Comparison of ENCODE assay signal across 17 cellular contexts in genomic region chr13:100872761-100873160, GRCh38.
DNase-seq lines count a peak whose midpoint lies in the region; ATAC-seq and TF ChIP-seq lines count a peak whose summit lies in the region.
"Had no signal": no experiment of that assay in that cellular context is flagged by ENCODE, and none has a peak within 500 bp of the region (broad histone marks: within the 10 kb centered on the region; RNA-seq: fewer than 3 reads in every experiment).

No MANE protein-coding gene starts in this region.

- H3K9ac ChIP-seq in neural progenitor cell = no peak overlapping the region
- no peak overlapping the region for H3K9ac ChIP-seq in GM23248
- H3K9ac ChIP-seq: SK-N-SH had no signal

- H2AFZ ChIP-seq in neural progenitor cell (replicated peaks) = peak overlapping the region; percentile 8
- H2AFZ ChIP-seq in GM23248 = no peak overlapping the region

- H4K20me1 ChIP-seq in neural progenitor cell (ENCODE audit: low read depth) = no peaks in the 10 kb centered on the region
- H4K20me1 ChIP-seq in GM23248 (ENCODE audit: insufficient read depth) = no peaks in the 10 kb centered on the region

- no peak overlapping the region for H3K4me3 Mint-ChIP-seq in neural progenitor cell

- DNase-seq in NCI-H82 (lab: John Stamatoyannopoulos, UW) (peak; percentile 17), NCI-H82 treated with DMSO at 0.1 percent for 48 hours (lab: John Stamatoyannopoulos, UW; ENCODE audit: unreplicated experiment) (no peak), fibroblast of mammary gland (ENCODE audit: low read depth) (peak; percentile 65), neural progenitor cell (ENCODE audit: low spot score) (no peak), GM23248 (no peak)
- DNase-seq in activated effector memory CD4-positive, alpha-beta T cell treated with Interleukin-2 at 50 U/mL for 16 hours = no peak
- DNase-seq: DND-41, NCI-H1694 treated with DMSO at 0.1 percent for 48 hours, NCI-H774, RPMI8226, SHP77 treated with DMSO at 0.1 percent for 48 hours, SK-N-SH had no signal

- peaks cover 3% of the 10 kb centered on the region for H3K27me3 Mint-ChIP-seq in neural progenitor cell (ENCODE audit: insufficient read depth, low read depth)

- no peaks in the 10 kb centered on the region for H3K36me3 ChIP-seq in neural progenitor cell
- no peaks in the 10 kb centered on the region for H3K36me3 ChIP-seq in GM23248 (ENCODE audit: low read depth)

- H3K9me3 ChIP-seq in neural progenitor cell (ENCODE audit: low read depth) (no peaks in the 10 kb centered on the region), GM23248 (ENCODE audit: low read depth) (no peaks in the 10 kb centered on the region)
- H3K9me3 ChIP-seq: SK-N-SH had no signal

- no peaks in the 10 kb centered on the region for H3F3A ChIP-seq in neural progenitor cell (ENCODE audit: low read depth)
- H3F3A ChIP-seq in GM23248 (ENCODE audit: insufficient read depth) = 0 out of 2 replicates have a peak, but pooled peaks cover 5% of the 10 kb centered on the region

- ATAC-seq in HG03135 (IDR thresholded peaks at IDR 0.05; ENCODE audit: unreplicated experiment) (no peak), GM19395 (IDR thresholded peaks at IDR 0.05; ENCODE audit: unreplicated experiment) (no peak)
- ATAC-seq: HCT116, K562 had no signal

- TF ChIP-seq CTCF in fibroblast of mammary gland (conservative IDR thresholded peaks at IDR 0.05; ENCODE audit: control insufficient read depth, insufficient read depth, low read depth, low read length) (no peak), neural progenitor cell (IDR thresholded peaks at IDR 0.05) (no peak)

- no peak overlapping the region for H3K27ac ChIP-seq in neural progenitor cell
- H3K27ac ChIP-seq in GM23248 = no peak overlapping the region
- H3K27ac ChIP-seq: 22Rv1 had no signal

- H3K4me1 ChIP-seq in neural progenitor cell (no peaks in the 10 kb centered on the region), GM23248 (ENCODE audit: insufficient read depth) (peaks cover 11% of the 10 kb centered on the region)

- H3K9me3 Mint-ChIP-seq in neural progenitor cell = peaks cover 11% of the 10 kb centered on the region

- H3K4me2 ChIP-seq in neural progenitor cell = no peak overlapping the region
- no peak overlapping the region for H3K4me2 ChIP-seq in GM23248 (ENCODE audit: unreplicated experiment)
- H3K4me2 ChIP-seq: SK-N-SH had no signal

- no peaks in the 10 kb centered on the region for H3K79me2 ChIP-seq in neural progenitor cell (ENCODE audit: low read depth)
- no peaks in the 10 kb centered on the region for H3K79me2 ChIP-seq in GM23248 (ENCODE audit: insufficient read depth)

- in situ Hi-C loops in GM23248 (cut with MboI) = no loop called here

- H3K27ac Mint-ChIP-seq in neural progenitor cell = peak overlapping the region; percentile 64

- WGBS in GM23248 (ENCODE audit: low coverage in 1 of 2, low lambda C conversion rate in 2 of 2, missing lambda C conversion rate in 2 of 2), 2 experiments = 71 to 84% methylated on average over 4 of the region's 4 CpGs

- H3K27me3 ChIP-seq in neural progenitor cell = no peaks in the 10 kb centered on the region
- H3K27me3 ChIP-seq in GM23248 (replicated peaks; ENCODE audit: insufficient read depth) = no peaks in the 10 kb centered on the region

- no peaks in the 10 kb centered on the region for H3K4me1 Mint-ChIP-seq in neural progenitor cell

- H3K36me3 Mint-ChIP-seq in neural progenitor cell = no peaks in the 10 kb centered on the region

- H3K9me2 ChIP-seq in GM23248 (ENCODE audit: insufficient read depth) = no peaks in the 10 kb centered on the region
- H3K9me2 ChIP-seq: SK-N-SH had no signal

- H3K4me3 ChIP-seq in fibroblast of mammary gland (ENCODE audit: control insufficient read depth, low read depth, low read length) (no peak overlapping the region), neural progenitor cell (no peak overlapping the region), GM23248 (no peak overlapping the region)
- H3K4me3 ChIP-seq: K562 had no signal

Comparison
In these comparisons a context has a peak if more than half of its experiments do, and no peak if none do; other contexts are left out.
1. DNase-seq: peak in NCI-H82 (single experiment) and fibroblast of mammary gland (single experiment); none in NCI-H82 treated with DMSO at 0.1 percent for 48 hours (single experiment), neural progenitor cell (single experiment), activated effector memory CD4-positive, alpha-beta T cell treated with Interleukin-2 at 50 U/mL for 16 hours (single experiment) and GM23248 (single experiment).